ENCODE assay signal across 17 cellular contexts in the genomic region with DNA sequence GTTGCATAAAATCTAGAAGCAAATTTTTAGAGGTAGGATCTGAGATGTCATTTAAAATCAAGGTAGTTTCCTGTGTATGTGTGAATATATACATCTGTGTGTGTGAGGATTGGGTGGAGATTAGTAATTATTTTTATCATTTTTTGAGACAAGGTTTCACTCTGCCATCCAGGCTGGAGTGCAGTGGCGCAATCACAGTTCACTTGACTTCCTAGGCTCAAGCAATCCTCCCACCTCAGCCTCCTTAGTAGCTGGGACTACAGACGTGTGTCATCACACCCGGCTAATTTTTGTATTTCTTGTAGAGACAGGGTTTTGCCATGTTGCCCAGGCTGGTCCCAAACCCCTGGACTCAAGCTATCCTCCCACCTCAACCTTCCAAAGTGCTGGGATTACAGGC.
DNase-seq lines count a peak whose midpoint lies in the region; ATAC-seq, FAIRE-seq and TF ChIP-seq lines count a peak whose summit lies in the region.
"Had no signal": no experiment of that assay in that cellular context is flagged by ENCODE, and none has a peak within 500 bp of the region (broad histone marks: within the 10 kb centered on the region; RNA-seq: fewer than 3 reads in every experiment).

No MANE protein-coding gene starts in this region.

- dilution Hi-C loops in IMR-90 (cut with HindIII; ENCODE audit: low sequenced_read_pairs, unreplicated experiment): no loop called here

- POLR2A ChIA-PET in A549 (lab: Yijun Ruan, JAX) (no interaction called here), IMR-90 (lab: Charles Lee; ENCODE audit: unreplicated experiment) (no interaction called here)

- no peak overlapping the region; the same call in 1 of the 2 replicates for H4K5ac ChIP-seq in IMR-90 (ENCODE audit: low read depth, low read length)

- H4K8ac ChIP-seq in IMR-90 (ENCODE audit: low read depth in 2 of 2, low read length in 2 of 2): peak overlapping the region in 1 of 2 experiments; percentile 46; a peak in 1 of 4 replicates

- WGBS in A549 (ENCODE audit: missing lambda C conversion rate): 94% methylated on average over 2 of the region's 3 CpGs
- no CpG with 5 or more reads among the region's 3 CpGs for WGBS in IMR-90 (ENCODE audit: extremely low coverage in 2 of 2, insufficient read length in 1 of 2), 2 experiments

- in situ Hi-C loops in IMR-90 (cut with MboI; ENCODE audit: low sequenced_read_pairs): no loop called here

- intact Hi-C loops in IMR-90 (cut with micrococcal nuclease): no loop called here

- peak overlapping the region; percentile 59; the same call in 1 of the 2 replicates for H3K4ac ChIP-seq in IMR-90 (ENCODE audit: low read depth, low read length)

- H3K4me2 ChIP-seq in A549 (peak overlapping the region; percentile 37; the same call in 1 of the 3 replicates), IMR-90 (ENCODE audit: low read depth, low read length) (no peak overlapping the region)

- H2AK5ac ChIP-seq in IMR-90 (ENCODE audit: low read depth, low read length): no peak overlapping the region; the same call in 1 of the 2 replicates

- ATAC-seq in A549 (no peak), IMR-90 (ENCODE audit: low read depth) (no peak; the same call in 1 of the 2 replicates), RWPE2 (ENCODE audit: low read depth) (no peak), GM21825 (IDR thresholded peaks at IDR 0.05; ENCODE audit: unreplicated experiment) (no peak), HG03108 (IDR thresholded peaks at IDR 0.05; ENCODE audit: unreplicated experiment) (no peak)
- ATAC-seq: GM12878 had no signal

- peaks cover 46% of the 10 kb centered on the region for H3K4me1 ChIP-seq in A549
- H3K4me1 ChIP-seq in IMR-90 (ENCODE audit: control insufficient read depth, insufficient read depth, low read length): peaks cover 18% of the 10 kb centered on the region
- peaks cover 42% of the 10 kb centered on the region for H3K4me1 ChIP-seq in RWPE2 (ENCODE audit: insufficient read depth, poor library complexity, severe bottlenecking)

- H3K27me3 ChIP-seq in IMR-90 (ENCODE audit: control insufficient read depth, insufficient read depth, low read length) (no peaks in the 10 kb centered on the region), RWPE2 (ENCODE audit: insufficient read depth, poor library complexity, severe bottlenecking) (no peaks in the 10 kb centered on the region)

- no peak overlapping the region for H2BK120ac ChIP-seq in IMR-90 (ENCODE audit: low read depth, low read length)

- H2BK20ac ChIP-seq in IMR-90 (ENCODE audit: low read depth, low read length): no peak overlapping the region

- no peak overlapping the region for H4K91ac ChIP-seq in IMR-90 (ENCODE audit: insufficient read depth, low read depth, low read length)

- no peak for TF ChIP-seq EP300 in A549 (IDR thresholded peaks at IDR 0.05)

- no TSS peak for BruUV-seq in IMR-90 (replicated peaks; lab: Mats Ljungman, UMichigan)

- DNase-seq in A549 (ENCODE audit: low read depth in 1 of 2, low spot score in 1 of 2): no peak
- DNase-seq in IMR-90: no peak
- no peak for DNase-seq in RWPE2 (ENCODE audit: low spot score)
- DNase-seq in epithelial cell of prostate (ENCODE audit: low read depth, low spot score): no peak
- no peak for DNase-seq in NCI-H2171 treated with DMSO at 0.1 percent for 48 hours (lab: John Stamatoyannopoulos, UW)
- no peak for DNase-seq in activated CD4-positive, alpha-beta T cell treated with anti-CD3 and anti-CD28 coated beads for 48 hours
- DNase-seq: C1 segment of cervical spinal cord; Calu3; CD4-positive, alpha-beta T cell; DMS 273 treated with DMSO at 0.1 percent for 48 hours; GOT3; H9 had no signal

- H3K9ac ChIP-seq in IMR-90 (ENCODE audit: low read depth, low read length): no peak overlapping the region

- peak overlapping the region; percentile 69 for H2BK5ac ChIP-seq in IMR-90 (ENCODE audit: low read depth, low read length, poor library complexity, severe bottlenecking)

- no peak overlapping the region for H3K56ac ChIP-seq in IMR-90 (ENCODE audit: extremely low read depth, insufficient read depth, low read length)

- peak overlapping the region; percentile 34; the same call in 1 of the 3 replicates for H2BK15ac ChIP-seq in IMR-90 (ENCODE audit: low read depth, low read length)

- TF ChIP-seq CTCF in A549 (IDR thresholded peaks at IDR 0.05): no peak
- no peak for TF ChIP-seq CTCF in IMR-90 (conservative IDR thresholded peaks at IDR 0.05; ENCODE audit: low read depth, low read length)
- TF ChIP-seq CTCF in RWPE2 (IDR thresholded peaks at IDR 0.05; ENCODE audit: poor library complexity, severe bottlenecking): no peak

- peaks cover 34 to 54% of the 10 kb centered on the region in 2 experiments for H3K79me1 ChIP-seq in IMR-90 (ENCODE audit: low read depth in 1 of 2, low read length in 2 of 2)

- CTCF ChIA-PET in A549 (lab: Yijun Ruan, JAX) (no interaction called here), IMR-90 (lab: Yijun Ruan, JAX) (no interaction called here)

- no peak overlapping the region for H3K23ac ChIP-seq in IMR-90 (ENCODE audit: low read depth, low read length)

- no peak overlapping the region for H2AK9ac ChIP-seq in IMR-90 (replicated peaks; ENCODE audit: low read depth, low read length, poor library complexity)

- 0 out of 2 replicates have a peak overlapping the region, but pooled peaks have one; percentile 29 for H3K14ac ChIP-seq in IMR-90 (replicated peaks; ENCODE audit: low read depth, low read length)

- H3K36me3 ChIP-seq in IMR-90 (ENCODE audit: control insufficient read depth, insufficient read depth, low read length) (no peaks in the 10 kb centered on the region; the same call in 1 of the 2 replicates), RWPE2 (ENCODE audit: low read depth) (no peaks in the 10 kb centered on the region)

- no peak for TF ChIP-seq POLR2A in A549 (IDR thresholded peaks at IDR 0.05; ENCODE audit: low read length)
- TF ChIP-seq POLR2A in IMR-90 (IDR thresholded peaks at IDR 0.05; ENCODE audit: low read depth, low read length): no peak

- no peak overlapping the region for H3K18ac ChIP-seq in IMR-90 (ENCODE audit: low read depth, low read length)

- H3K27ac ChIP-seq in A549 (peak overlapping the region; percentile 37 to 62; a peak in 3 of 6 replicates), IMR-90 (ENCODE audit: insufficient read depth, low read length) (peak overlapping the region; percentile 11; the same call in 1 of the 2 replicates), RWPE2 (ENCODE audit: poor library complexity, severe bottlenecking) (peak overlapping the region; percentile 89), epithelial cell of prostate (peak overlapping the region; percentile 54)
- H3K27ac ChIP-seq: HL-60 had no signal

- H2AFZ ChIP-seq in IMR-90 (replicated peaks; ENCODE audit: low read length, poor library complexity): no peak overlapping the region

- H3K4me3 ChIP-seq in A549: no peak overlapping the region
- H3K4me3 ChIP-seq in IMR-90 (ENCODE audit: insufficient read depth, low read depth, low read length): no peak overlapping the region
- no peak overlapping the region for H3K4me3 ChIP-seq in RWPE2 (ENCODE audit: severe bottlenecking)
- H3K4me3 ChIP-seq: GM12878 had no signal

- TF ChIP-seq RAD21 in A549 (conservative IDR thresholded peaks at IDR 0.05 in 1 of 2, IDR thresholded peaks at IDR 0.05 in 1 of 2) (no peak), IMR-90 (IDR thresholded peaks at IDR 0.05; ENCODE audit: low read length) (no peak)

- peaks cover 6% of the 10 kb centered on the region; the same call in 1 of the 2 replicates for H4K20me1 ChIP-seq in IMR-90 (ENCODE audit: insufficient read depth, low read length)

- no peak for FAIRE-seq in A549 (lab: Jason Lieb, UNC)
- FAIRE-seq: GM12878, GM18507 had no signal

- H3K9me3 ChIP-seq in A549 (no peaks in the 10 kb centered on the region), IMR-90 (ENCODE audit: control insufficient read depth, insufficient read depth, low read length) (no peaks in the 10 kb centered on the region), RWPE2 (ENCODE audit: severe bottlenecking) (no peaks in the 10 kb centered on the region)

- H3K9me1 ChIP-seq in IMR-90 (ENCODE audit: insufficient read depth, low read length): peaks cover 9% of the 10 kb centered on the region

TF ChIP-seq in A549, 52 proteins besides CTCF, POLR2A, EP300 and RAD21:
- TF ChIP-seq CEBPB (IDR thresholded peaks at IDR 0.05) (peak in 1 of 2 experiments; percentile 29; a peak in 1 of 4 replicates), SMC3 (IDR thresholded peaks at IDR 0.05) (no peak)

TF ChIP-seq in IMR-90, 13 proteins besides CTCF, POLR2A, EP300 and RAD21:
- TF ChIP-seq MAZ (IDR thresholded peaks at IDR 0.05; ENCODE audit: borderline replicate concordance, low read depth, low read length) (no peak), CEBPB (IDR thresholded peaks at IDR 0.05; ENCODE audit: low read depth, low read length) (peak; percentile 76)
TF ChIP-seq in IMR-90: peak in this region for 1.

Comparison
In these comparisons a context has a peak if more than half of its experiments do, and no peak if none do; other contexts are left out.
1. H3K27ac ChIP-seq: peak in every context shown above with its lines; median percentile 89 in RWPE2; 54 in epithelial cell of prostate; 50 in A549; 11 in IMR-90.